ENCODE assay signal across 9 cellular contexts in the genomic region with DNA sequence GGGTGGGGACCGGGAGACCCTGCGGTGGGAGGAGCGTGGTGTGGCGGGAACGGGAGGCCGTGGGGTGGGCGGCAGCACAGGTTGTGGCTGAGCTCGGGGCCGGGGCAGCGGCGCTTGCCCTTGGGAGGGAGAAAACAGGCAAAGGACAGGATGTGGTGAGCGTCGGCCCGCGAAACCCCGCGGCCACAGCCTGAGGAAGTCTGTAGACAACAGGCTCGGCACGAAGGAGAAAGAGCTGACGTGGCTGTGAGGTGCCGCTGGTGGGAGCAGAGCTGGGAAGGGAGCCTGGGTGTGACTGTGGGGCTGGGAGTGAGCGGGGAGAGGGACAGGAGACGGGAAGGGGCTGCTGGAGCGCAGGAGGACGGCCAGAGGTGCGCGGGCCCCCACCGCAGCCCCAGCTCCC.
DNase-seq lines count a peak whose midpoint lies in the region; ATAC-seq and TF ChIP-seq lines count a peak whose summit lies in the region.
"Had no signal": no experiment of that assay in that cellular context is flagged by ENCODE, and none has a peak within 500 bp of the region (broad histone marks: within the 10 kb centered on the region; RNA-seq: fewer than 3 reads in every experiment).

No MANE protein-coding gene starts in this region.

- TF ChIP-seq CTCF in activated CD8-positive, alpha-beta T cell treated with anti-CD3 and anti-CD28 coated beads for 36 hours (IDR thresholded peaks at IDR 0.05) = no peak

- H3K27ac Mint-ChIP-seq in activated CD8-positive, alpha-beta T cell treated with anti-CD3 and anti-CD28 coated beads for 36 hours = peak overlapping the region; percentile 100

- DNase-seq in activated CD8-positive, alpha-beta T cell treated with anti-CD3 and anti-CD28 coated beads for 36 hours = peak; percentile 78
- DNase-seq in left kidney (ENCODE audit: low read depth, low spot score) (peak; percentile 31), dedifferentiated amniotic fluid mesenchymal stem cell (ENCODE audit: extremely low spot score) (no peak), cerebellar cortex (ENCODE audit: low spot score) (no peak)
- DNase-seq in stimulated activated naive CD8-positive, alpha-beta T cell treated with anti-CD3 and anti-CD28 coated beads, Interleukin-15, Interleukin-2, amounts not matched to agents 100 U/mL and 50 U/mL, for 24 hours = peak; percentile 68

- no peaks in the 10 kb centered on the region for H3K27me3 Mint-ChIP-seq in activated CD8-positive, alpha-beta T cell treated with anti-CD3 and anti-CD28 coated beads for 36 hours

- intact Hi-C loops in activated CD8-positive, alpha-beta T cell treated with anti-CD3 and anti-CD28 coated beads for 36 hours (cut with micrococcal nuclease) = no loop called here

- ATAC-seq in GM19452 (IDR thresholded peaks at IDR 0.05; ENCODE audit: unreplicated experiment) (peak; percentile 68), HG03457 (IDR thresholded peaks at IDR 0.05; ENCODE audit: unreplicated experiment) (peak; percentile 63), GM19324 (IDR thresholded peaks at IDR 0.05; ENCODE audit: low FRiP score, unreplicated experiment) (no peak)
- peak; percentile 64 for ATAC-seq in activated CD8-positive, alpha-beta T cell treated with anti-CD3 and anti-CD28 coated beads for 36 hours
- ATAC-seq in stimulated activated naive CD8-positive, alpha-beta T cell treated with anti-CD3 and anti-CD28 coated beads, Interleukin-15, Interleukin-2, amounts not matched to agents 100 U/mL and 50 U/mL, for 24 hours = peak; percentile 68
- ATAC-seq: Panc1 had no signal

- peaks cover 2% of the 10 kb centered on the region for H3K36me3 Mint-ChIP-seq in activated CD8-positive, alpha-beta T cell treated with anti-CD3 and anti-CD28 coated beads for 36 hours (ENCODE audit: low read depth)

- no peaks in the 10 kb centered on the region for H3K9me3 Mint-ChIP-seq in activated CD8-positive, alpha-beta T cell treated with anti-CD3 and anti-CD28 coated beads for 36 hours

- POLR2A ChIA-PET in activated CD8-positive, alpha-beta T cell treated with anti-CD3 and anti-CD28 coated beads for 36 hours (lab: Charles Lee) = interaction anchor here (0.6 to 1.0 kb wide), 5 partner anchors 15 to 318 kb away, joined by 3 to 5 read pairs (median 3); no protein-coding TSS in a partner anchor

- H3K4me3 Mint-ChIP-seq in activated CD8-positive, alpha-beta T cell treated with anti-CD3 and anti-CD28 coated beads for 36 hours = peak overlapping the region; percentile 89

- CTCF ChIA-PET in activated CD8-positive, alpha-beta T cell treated with anti-CD3 and anti-CD28 coated beads for 36 hours (lab: Charles Lee) = no interaction called here

- peaks cover 33% of the 10 kb centered on the region for H3K4me1 Mint-ChIP-seq in activated CD8-positive, alpha-beta T cell treated with anti-CD3 and anti-CD28 coated beads for 36 hours (ENCODE audit: low read depth)

Comparison
In these comparisons a context has a peak if more than half of its experiments do, and no peak if none do; other contexts are left out.
1. DNase-seq: peak in activated CD8-positive, alpha-beta T cell treated with anti-CD3 and anti-CD28 coated beads for 36 hours (single experiment), left kidney (single experiment) and stimulated activated naive CD8-positive, alpha-beta T cell treated with anti-CD3 and anti-CD28 coated beads, Interleukin-15, Interleukin-2, amounts not matched to agents 100 U/mL and 50 U/mL, for 24 hours (single experiment); none in dedifferentiated amniotic fluid mesenchymal stem cell (single experiment) and cerebellar cortex (single experiment).